ENCODE assay signal across 1 cellular context in the genomic region with DNA sequence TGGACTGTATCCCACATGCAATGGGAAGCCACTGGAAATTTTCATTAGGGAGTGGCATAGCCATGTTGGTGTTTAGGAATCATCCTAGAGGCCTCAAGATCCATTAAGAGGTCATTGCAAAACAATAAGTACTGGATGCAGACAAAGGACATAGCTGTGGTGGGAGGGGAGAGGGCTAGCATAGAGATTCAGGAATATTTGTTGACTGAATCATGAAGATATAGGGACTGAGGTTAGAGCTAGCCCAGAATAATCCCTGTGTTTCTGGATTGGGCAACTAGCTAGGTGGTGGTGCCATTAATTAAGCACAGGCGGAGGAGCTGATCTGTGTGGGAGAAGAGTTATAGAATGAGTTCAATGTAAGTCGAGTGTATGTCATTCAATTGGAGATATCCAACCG.
TF ChIP-seq lines count a peak whose summit lies in the region.

No MANE protein-coding gene starts in this region.

TF ChIP-seq in IMR-90, 13 proteins besides CTCF, POLR2A, EP300 and RAD21 (continued from another document):
- no peak for TF ChIP-seq RFX5 (IDR thresholded peaks at IDR 0.05; ENCODE audit: low read depth, low read length)
- no peak for TF ChIP-seq CHD1 (IDR thresholded peaks at IDR 0.05; ENCODE audit: low read depth, low read length)
- no peak for TF ChIP-seq MAZ (IDR thresholded peaks at IDR 0.05; ENCODE audit: borderline replicate concordance, low read depth, low read length)
- no peak for TF ChIP-seq FOS (IDR thresholded peaks at IDR 0.05; ENCODE audit: low read depth, low read length)
- no peak for TF ChIP-seq RCOR1 (IDR thresholded peaks at IDR 0.05; ENCODE audit: insufficient replicate concordance, low read length)
- no peak for TF ChIP-seq NFE2L2 (IDR thresholded peaks at IDR 0.05; ENCODE audit: low read depth, low read length)
